In the genomic region with DNA sequence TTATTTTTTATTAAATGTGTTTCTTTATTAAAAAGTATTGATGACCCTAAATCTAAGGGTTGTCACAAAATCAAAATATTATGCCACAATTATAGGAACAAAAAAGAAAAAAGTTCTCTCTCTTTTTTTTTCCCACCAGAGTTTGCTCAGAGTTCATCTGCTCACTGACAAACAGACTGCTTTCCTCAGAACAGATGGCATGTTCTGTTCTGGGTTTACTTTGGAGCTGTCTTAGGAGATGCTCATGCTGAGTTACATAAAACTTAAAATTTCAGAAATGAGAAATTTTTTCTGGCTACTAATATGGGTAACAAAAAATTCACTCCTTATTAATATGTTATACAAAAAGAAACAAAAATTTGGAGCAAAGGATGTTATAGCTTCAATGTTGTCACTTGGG, we compare ENCODE assay signal across 18 cellular contexts.
"Had no signal": no experiment of that assay in that cellular context is flagged by ENCODE, and none has a peak within 500 bp of the region (broad histone marks: within the 10 kb centered on the region; RNA-seq: fewer than 3 reads in every experiment).

No MANE protein-coding gene starts in this region.

- H3K4me1 ChIP-seq: colonic mucosa, gastrocnemius medialis had no signal

- H3K27ac Mint-ChIP-seq: activated CD8-positive, alpha-beta memory T cell treated with anti-CD3 and anti-CD28 coated beads, Interleukin-2, amount 10 ng/mL, durations not matched to agents 7 days and 5 days had no signal

- DNase-seq: activated CD4-positive, alpha-beta T cell treated with anti-CD3 and anti-CD28 coated beads for 48 hours; activated CD8-positive, alpha-beta memory T cell treated with anti-CD3 and anti-CD28 coated beads, Interleukin-2, amount 10 ng/mL, durations not matched to agents 7 days and 5 days; activated CD8-positive, alpha-beta T cell treated with anti-CD3 and anti-CD28 coated beads for 36 hours; activated naive CD4-positive, alpha-beta T cell treated with Interleukin-2 at 50 U/mL for 16 hours; amniotic stem cell; dorsolateral prefrontal cortex; effector memory CD8-positive, alpha-beta T cell; gastrocnemius medialis; heart left ventricle; retina; stimulated activated CD4-positive, alpha-beta T cell treated with anti-CD3 and anti-CD28 coated beads, Interleukin-2, amount 100 ng/mL, for 48 hours; stimulated activated CD8-positive, alpha-beta memory T cell treated with anti-CD3 and anti-CD28 coated beads, Interleukin-4, amount 100 ng/mL, for 48 hours; stimulated activated naive CD4-positive, alpha-beta T cell had no signal

- H3K9me3 ChIP-seq: breast epithelium, colonic mucosa, esophagus muscularis mucosa, gastrocnemius medialis, heart left ventricle had no signal

- H3K27me3 ChIP-seq: breast epithelium, colonic mucosa, dorsolateral prefrontal cortex, esophagus muscularis mucosa, gastrocnemius medialis, heart left ventricle had no signal

- H3K27ac ChIP-seq: breast epithelium, gastrocnemius medialis, heart left ventricle had no signal

- H3K4me3 ChIP-seq: breast epithelium, colonic mucosa, dorsolateral prefrontal cortex, esophagus muscularis mucosa, gastrocnemius medialis, heart left ventricle had no signal

- H3K27me3 Mint-ChIP-seq: activated CD8-positive, alpha-beta memory T cell treated with anti-CD3 and anti-CD28 coated beads, Interleukin-2, amount 10 ng/mL, durations not matched to agents 7 days and 5 days; activated CD8-positive, alpha-beta T cell treated with anti-CD3 and anti-CD28 coated beads for 36 hours; effector memory CD8-positive, alpha-beta T cell; natural killer cell treated with Interleukin-12 subunit alpha and Interleukin-12 subunit beta and Interleukin-15 and Interleukin-18, amount 100 ng/mL, for 72 hours; progenitor cell of endocrine pancreas had no signal

- ATAC-seq: activated CD8-positive, alpha-beta memory T cell treated with anti-CD3 and anti-CD28 coated beads, Interleukin-2, amount 10 ng/mL, durations not matched to agents 7 days and 5 days; activated CD8-positive, alpha-beta T cell treated with anti-CD3 and anti-CD28 coated beads for 36 hours; effector memory CD8-positive, alpha-beta T cell; gastrocnemius medialis; natural killer cell treated with Interleukin-12 subunit alpha and Interleukin-12 subunit beta and Interleukin-15 and Interleukin-18, amount 100 ng/mL, for 72 hours had no signal

- H3K9me3 Mint-ChIP-seq: activated CD8-positive, alpha-beta T cell treated with anti-CD3 and anti-CD28 coated beads for 36 hours; effector memory CD8-positive, alpha-beta T cell; natural killer cell treated with Interleukin-12 subunit alpha and Interleukin-12 subunit beta and Interleukin-15 and Interleukin-18, amount 100 ng/mL, for 72 hours had no signal

- H3K4me3 Mint-ChIP-seq: activated CD8-positive, alpha-beta memory T cell treated with anti-CD3 and anti-CD28 coated beads, Interleukin-2, amount 10 ng/mL, durations not matched to agents 7 days and 5 days; activated CD8-positive, alpha-beta T cell treated with anti-CD3 and anti-CD28 coated beads for 36 hours; effector memory CD8-positive, alpha-beta T cell; natural killer cell treated with Interleukin-12 subunit alpha and Interleukin-12 subunit beta and Interleukin-15 and Interleukin-18, amount 100 ng/mL, for 72 hours had no signal
